In genomic region chr6:16402501-16402900, GRCh38 we compare ENCODE assay signal across 16 cellular contexts.
DNase-seq lines count a peak whose midpoint lies in the region; TF ChIP-seq lines count a peak whose summit lies in the region.
"Had no signal": no experiment of that assay in that cellular context is flagged by ENCODE, and none has a peak within 500 bp of the region (broad histone marks: within the 10 kb centered on the region; RNA-seq: fewer than 3 reads in every experiment).

No MANE protein-coding gene starts in this region.

- H2BK15ac ChIP-seq in neuronal stem cell (ENCODE audit: low read length) = no peak overlapping the region

- no peak overlapping the region for H4K91ac ChIP-seq in neuronal stem cell (ENCODE audit: low read depth, low read length, poor library complexity)

- H3K4me3 ChIP-seq in transverse colon = no peak overlapping the region
- no peak overlapping the region for H3K4me3 ChIP-seq in neuronal stem cell (ENCODE audit: low read length in 2 of 2)
- H3K4me3 ChIP-seq: gastroesophageal sphincter had no signal

- no peaks in the 10 kb centered on the region for H3K79me1 ChIP-seq in neuronal stem cell (ENCODE audit: low read depth, low read length)

- H2AFZ ChIP-seq in neuronal stem cell (ENCODE audit: low read length) = no peak overlapping the region
- H2AFZ ChIP-seq: parathyroid adenoma had no signal

- H3K14ac ChIP-seq in neuronal stem cell (ENCODE audit: low read length) = no peak overlapping the region

- H3K27me3 ChIP-seq in transverse colon (no peaks in the 10 kb centered on the region), neuronal stem cell (ENCODE audit: control insufficient read depth in 3 of 3, insufficient read depth in 3 of 3, low read depth in 1 of 3, low read length in 3 of 3) (no peaks in the 10 kb centered on the region)
- H3K27me3 ChIP-seq: gastroesophageal sphincter had no signal

- no peak overlapping the region for H4K8ac ChIP-seq in neuronal stem cell (ENCODE audit: low read depth, low read length)

- peaks cover 5% of the 10 kb centered on the region for H3K36me3 Mint-ChIP-seq in mesothelial cell of epicardium

- H3K4me1 ChIP-seq in transverse colon (peaks cover 16 to 54% (median 24%) of the 10 kb centered on the region in 4 donors), neuronal stem cell (ENCODE audit: control insufficient read depth in 2 of 2, insufficient read depth in 1 of 2, low read depth in 1 of 2, low read length in 2 of 2) (peaks cover 5 to 14% of the 10 kb centered on the region in 2 donors)
- H3K4me1 ChIP-seq: parathyroid adenoma had no signal

- intact Hi-C loops in transverse colon (cut with DNase I; ENCODE audit: low total_unique reads) = no loop called here

- DNase-seq in NCI-H2171 treated with DMSO at 0.1 percent for 48 hours (lab: John Stamatoyannopoulos, UW) (peak; percentile 38), NCI-H2171 (lab: John Stamatoyannopoulos, UW) (no peak), brain pericyte (ENCODE audit: low read depth, low spot score) (peak; percentile 84), mesothelial cell of epicardium (ENCODE audit: low spot score in 2 of 2, unreplicated experiment in 2 of 2) (no peak), transverse colon (no peak), neuronal stem cell (ENCODE audit: low spot score) (no peak), mesenteric fat pad (ENCODE audit: low spot score) (no peak)
- DNase-seq in stimulated activated naive CD4-positive, alpha-beta T cell (lab: John Stamatoyannopoulos, UW) = no peak
- DNase-seq: activated CD4-positive, alpha-beta T cell treated with anti-CD3 and anti-CD28 coated beads for 4 hours; anterior cingulate cortex; CD8-positive, alpha-beta T cell; NCI-H1092 treated with DMSO at 0.1 percent for 48 hours; T-helper 17 cell had no signal

- no peak overlapping the region for H3K23ac ChIP-seq in neuronal stem cell (ENCODE audit: low read depth, low read length, poor library complexity)

- H3K4me3 Mint-ChIP-seq in mesothelial cell of epicardium = no peak overlapping the region
- H3K4me3 Mint-ChIP-seq: CD8-positive, alpha-beta T cell; T-helper 17 cell had no signal

- TF ChIP-seq CTCF in mesothelial cell of epicardium (IDR thresholded peaks at IDR 0.05; ENCODE audit: unreplicated experiment) (no peak), transverse colon (IDR thresholded peaks at IDR 0.05) (no peak)

- H3K27me3 Mint-ChIP-seq in mesothelial cell of epicardium (ENCODE audit: low read depth) = no peaks in the 10 kb centered on the region
- H3K27me3 Mint-ChIP-seq: T-helper 17 cell had no signal

- H3K9ac ChIP-seq in neuronal stem cell (ENCODE audit: low read depth, low read length, poor library complexity) = no peak overlapping the region
- H3K9ac ChIP-seq: parathyroid adenoma had no signal

- no peaks in the 10 kb centered on the region for H3K9me3 ChIP-seq in transverse colon
- no peaks in the 10 kb centered on the region for H3K9me3 ChIP-seq in neuronal stem cell (replicated peaks in 1 of 2; ENCODE audit: control insufficient read depth in 2 of 2, insufficient read depth in 1 of 2, low read depth in 1 of 2, low read length in 2 of 2)
- H3K9me3 ChIP-seq: gastroesophageal sphincter had no signal

- in situ Hi-C loops in transverse colon (cut with MboI; ENCODE audit: low pct_ligation_motif_present in 1 of 4, low pct_unique_long_range_greater_than_20kb in 1 of 4, low sequenced_read_pairs in 3 of 4) = loop anchor here in 2 of 4 donors (10.0 kb wide), 1 partner anchor 68 kb away; no protein-coding TSS in a partner anchor

- peak overlapping the region; percentile 43 for H3K27ac Mint-ChIP-seq in mesothelial cell of epicardium
- H3K27ac Mint-ChIP-seq: CD8-positive, alpha-beta T cell; T-helper 17 cell had no signal

- H3K4ac ChIP-seq in neuronal stem cell (ENCODE audit: low read length) = no peak overlapping the region

- peak overlapping the region in 3 of 4 donors; percentile 36 to 58 (median 58) for H3K27ac ChIP-seq in transverse colon
- no peak overlapping the region for H3K27ac ChIP-seq in neuronal stem cell (replicated peaks; ENCODE audit: low read length)
- H3K27ac ChIP-seq: 22Rv1, parathyroid adenoma had no signal

- peaks cover 47% of the 10 kb centered on the region for H3K4me1 Mint-ChIP-seq in mesothelial cell of epicardium

- no peak for TF ChIP-seq EP300 in transverse colon (IDR thresholded peaks at IDR 0.05; ENCODE audit: low read depth)

- no peak for TF ChIP-seq POLR2A in transverse colon (IDR thresholded peaks at IDR 0.05)

- H3K36me3 ChIP-seq in transverse colon (no peaks in the 10 kb centered on the region), neuronal stem cell (replicated peaks in 1 of 2; ENCODE audit: control insufficient read depth in 2 of 2, insufficient read depth in 2 of 2, low read length in 2 of 2) (no peaks in the 10 kb centered on the region)
- H3K36me3 ChIP-seq: gastroesophageal sphincter had no signal

- H3K9me3 Mint-ChIP-seq in mesothelial cell of epicardium = peaks cover 4% of the 10 kb centered on the region
- H3K9me3 Mint-ChIP-seq: CD8-positive, alpha-beta T cell had no signal

- 67 to 70% methylated on average over 1 to 2 of the region's 2 CpGs for WGBS in transverse colon (ENCODE audit: low coverage in 1 of 2), 2 donors
- no CpG with 5 or more reads among the region's 2 CpGs for WGBS in neuronal stem cell (ENCODE audit: extremely low coverage in 2 of 2, insufficient read length in 2 of 2, insufficient replicate concordance in 1 of 2), 2 donors

- H3K4me2 ChIP-seq in neuronal stem cell (ENCODE audit: insufficient read depth, low read length, poor library complexity, severe bottlenecking) = no peak overlapping the region

- H2BK5ac ChIP-seq in neuronal stem cell (ENCODE audit: low read length) = no peak overlapping the region

- no peak overlapping the region for H2AK5ac ChIP-seq in neuronal stem cell (ENCODE audit: low read depth, low read length)

- no peak overlapping the region for H2BK120ac ChIP-seq in neuronal stem cell (ENCODE audit: low read depth, low read length)

- no peak overlapping the region for H3K18ac ChIP-seq in neuronal stem cell (ENCODE audit: low read length)

- H2BK12ac ChIP-seq in neuronal stem cell (ENCODE audit: low read length) = no peak overlapping the region

Comparison
In these comparisons a context has a peak if more than half of its experiments do, and no peak if none do; other contexts are left out.
1. DNase-seq: peak in NCI-H2171 treated with DMSO at 0.1 percent for 48 hours (single experiment) and brain pericyte (single experiment); none in NCI-H2171 (single experiment), mesothelial cell of epicardium (0 of 2), transverse colon (single experiment), stimulated activated naive CD4-positive, alpha-beta T cell (0 of 6), neuronal stem cell (single experiment) and mesenteric fat pad (single experiment).